Comparison of ENCODE assay signal across 13 cellular contexts in the genomic region with DNA sequence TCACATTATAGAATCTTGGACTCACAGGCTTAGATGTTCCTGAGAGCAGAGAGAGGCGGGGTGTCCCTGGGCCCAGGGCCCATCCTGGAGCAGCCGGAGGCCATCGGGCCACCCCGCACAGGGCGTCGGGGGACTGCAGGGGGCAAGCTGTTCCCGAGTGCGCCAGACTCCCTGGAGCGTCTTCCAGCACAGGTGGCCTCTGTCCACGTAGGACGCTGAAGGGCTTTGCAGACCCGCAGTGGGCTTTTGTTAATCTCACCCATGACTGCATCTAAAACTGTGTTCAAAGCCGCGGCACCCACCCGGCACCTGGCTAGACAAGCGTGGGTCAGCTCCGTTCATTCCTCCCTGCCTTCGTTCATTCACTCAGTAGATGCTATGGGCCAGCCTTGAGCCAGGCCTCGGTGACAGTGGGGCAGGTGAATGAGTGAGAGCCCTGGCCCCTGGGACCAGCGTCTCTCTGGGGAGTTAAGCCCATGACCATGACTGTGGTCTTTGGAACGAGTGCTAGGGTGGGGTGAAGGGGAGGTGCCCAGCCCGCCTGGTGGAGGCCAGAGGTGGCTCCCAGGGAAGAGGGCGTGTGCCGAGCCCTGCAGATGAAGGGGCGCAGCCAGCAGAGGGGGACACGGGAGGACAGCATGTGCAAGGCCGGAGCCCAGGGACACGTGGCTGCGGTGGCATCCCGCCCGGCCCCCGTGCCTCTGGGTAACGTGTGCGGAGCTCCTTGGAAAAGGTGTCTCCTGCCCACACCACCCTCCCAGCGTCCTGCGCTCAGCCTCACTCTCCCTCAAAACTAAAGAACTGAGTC.
"Had no signal": no experiment of that assay in that cellular context is flagged by ENCODE, and none has a peak within 500 bp of the region (broad histone marks: within the 10 kb centered on the region; RNA-seq: fewer than 3 reads in every experiment).

No MANE protein-coding gene starts in this region.

- H3K27ac ChIP-seq: body of pancreas, hepatocyte, tibial artery, vagina had no signal

- H3K4me3 Mint-ChIP-seq: activated T-cell treated with anti-CD3 and anti-CD28 coated beads, Interleukin-2, amount 50 U/mL, for 4 hours; central memory CD8-positive, alpha-beta T cell; effector memory CD8-positive, alpha-beta T cell; nephron progenitor cell; stimulated activated effector memory CD8-positive, alpha-beta T cell treated with anti-CD3 and anti-CD28 coated beads, Interleukin-12 subunit alpha, Interleukin-12 subunit beta, amount 100 ng/mL, for 72 hours; T-helper 17 cell had no signal

- H3K27ac Mint-ChIP-seq: effector memory CD8-positive, alpha-beta T cell; nephron progenitor cell; stimulated activated effector memory CD8-positive, alpha-beta T cell treated with anti-CD3 and anti-CD28 coated beads, Interleukin-12 subunit alpha, Interleukin-12 subunit beta, amount 100 ng/mL, for 72 hours; T-helper 17 cell had no signal

- H3K27me3 Mint-ChIP-seq: central memory CD8-positive, alpha-beta T cell; effector memory CD8-positive, alpha-beta T cell; T-helper 17 cell had no signal

- H3K36me3 Mint-ChIP-seq: stimulated activated effector memory CD8-positive, alpha-beta T cell treated with anti-CD3 and anti-CD28 coated beads, Interleukin-12 subunit alpha, Interleukin-12 subunit beta, amount 100 ng/mL, for 72 hours had no signal

- H3K36me3 ChIP-seq: tibial artery, vagina had no signal

- DNase-seq: activated CD4-positive, alpha-beta T cell treated with anti-CD3 and anti-CD28 coated beads, Interleukin-2, amount 50 U/mL, for 4 hours; activated CD4-positive, CD25-positive, alpha-beta regulatory T cell; activated T-cell treated with anti-CD3 and anti-CD28 coated beads, Interleukin-2, amount 50 U/mL, for 4 hours; effector memory CD8-positive, alpha-beta T cell; nephron progenitor cell; small intestine; T-helper 17 cell had no signal

- H3K4me1 Mint-ChIP-seq: central memory CD8-positive, alpha-beta T cell; stimulated activated effector memory CD8-positive, alpha-beta T cell treated with anti-CD3 and anti-CD28 coated beads, Interleukin-12 subunit alpha, Interleukin-12 subunit beta, amount 100 ng/mL, for 72 hours; T-helper 17 cell had no signal

- H3K27me3 ChIP-seq: body of pancreas, hepatocyte, vagina had no signal

- H3K4me1 ChIP-seq: body of pancreas, tibial artery, vagina had no signal

- H3K9me3 Mint-ChIP-seq: activated T-cell treated with anti-CD3 and anti-CD28 coated beads, Interleukin-2, amount 50 U/mL, for 4 hours; central memory CD8-positive, alpha-beta T cell; nephron progenitor cell had no signal

- H3K4me3 ChIP-seq: body of pancreas, hepatocyte, tibial artery, vagina had no signal

- ATAC-seq: activated T-cell treated with anti-CD3 and anti-CD28 coated beads, Interleukin-2, amount 50 U/mL, for 4 hours; body of pancreas; effector memory CD8-positive, alpha-beta T cell; stimulated activated effector memory CD8-positive, alpha-beta T cell treated with anti-CD3 and anti-CD28 coated beads, Interleukin-12 subunit alpha, Interleukin-12 subunit beta, amount 100 ng/mL, for 72 hours; T-helper 17 cell had no signal

- H3K9me3 ChIP-seq: body of pancreas, tibial artery, vagina had no signal
